In the genomic region with DNA sequence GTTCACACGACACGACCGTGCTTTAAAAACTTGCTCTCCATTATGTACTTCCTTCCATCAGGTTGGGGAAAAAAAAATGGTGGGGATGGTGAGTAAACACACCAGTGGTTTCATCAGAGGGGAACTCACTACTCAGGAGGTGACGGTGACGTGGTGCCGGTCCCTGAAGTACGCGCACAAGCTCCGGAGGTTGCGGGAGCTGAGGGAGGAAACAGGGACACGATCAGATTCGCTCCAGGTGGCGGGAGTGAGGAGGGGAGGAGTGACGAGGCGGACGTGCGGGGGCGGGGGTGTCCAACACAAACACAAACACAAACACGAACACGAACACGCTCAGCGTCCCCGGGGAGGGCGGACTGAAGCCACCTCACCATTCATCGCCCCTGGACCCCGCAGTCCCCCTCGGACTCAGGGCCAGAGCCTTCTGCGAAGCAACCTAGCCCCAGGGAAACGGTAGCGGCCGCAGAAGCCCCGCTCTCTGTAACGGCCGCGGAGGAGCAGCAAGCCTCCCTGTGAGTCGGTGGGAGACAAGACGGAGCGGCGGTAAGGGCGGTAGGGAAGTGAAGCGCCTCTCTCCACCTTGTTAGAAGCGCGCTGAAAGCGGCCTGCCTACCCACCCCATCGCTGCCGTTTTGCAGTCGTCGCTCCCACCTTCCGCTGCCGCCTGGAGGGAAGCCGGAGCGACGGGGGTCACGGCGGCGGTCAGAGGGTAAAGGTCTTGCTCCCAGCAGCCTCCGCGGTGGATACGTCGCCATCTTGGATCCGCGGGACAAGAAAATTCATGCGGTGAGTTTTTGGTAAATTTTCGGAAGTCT, we compare ENCODE assay signal across 8 cellular contexts. TPM values are rescaled to one million over a fixed set of nuclear protein-coding genes. Genes with fewer than 3 reads are reported as not detected.
DNase-seq lines count a peak whose midpoint lies in the region; ATAC-seq, FAIRE-seq and TF ChIP-seq lines count a peak whose summit lies in the region.

A gene with protein sequence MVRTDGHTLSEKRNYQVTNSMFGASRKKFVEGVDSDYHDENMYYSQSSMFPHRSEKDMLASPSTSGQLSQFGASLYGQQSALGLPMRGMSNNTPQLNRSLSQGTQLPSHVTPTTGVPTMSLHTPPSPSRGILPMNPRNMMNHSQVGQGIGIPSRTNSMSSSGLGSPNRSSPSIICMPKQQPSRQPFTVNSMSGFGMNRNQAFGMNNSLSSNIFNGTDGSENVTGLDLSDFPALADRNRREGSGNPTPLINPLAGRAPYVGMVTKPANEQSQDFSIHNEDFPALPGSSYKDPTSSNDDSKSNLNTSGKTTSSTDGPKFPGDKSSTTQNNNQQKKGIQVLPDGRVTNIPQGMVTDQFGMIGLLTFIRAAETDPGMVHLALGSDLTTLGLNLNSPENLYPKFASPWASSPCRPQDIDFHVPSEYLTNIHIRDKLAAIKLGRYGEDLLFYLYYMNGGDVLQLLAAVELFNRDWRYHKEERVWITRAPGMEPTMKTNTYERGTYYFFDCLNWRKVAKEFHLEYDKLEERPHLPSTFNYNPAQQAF (plus strand): TSS at position 739 of the 815 bp plus-strand sequence. CDS start 34,794 bp downstream, outside the sequence.

- ATAC-seq in GM21515 (IDR thresholded peaks at IDR 0.05; ENCODE audit: unreplicated experiment), result peak; percentile 82

- H4K20me1 ChIP-seq in OCI-LY3 (ENCODE audit: insufficient read depth, low read length), result peaks cover 41% of the 10 kb centered on the region

- H3K4me3 ChIP-seq in HUES64 (ENCODE audit: low read length) (peak within 1 kb of the TSS; percentile 100), OCI-LY3 (ENCODE audit: low read length) (peak within 1 kb of the TSS; percentile 94), mononuclear cell (ENCODE audit: low read length) (peak within 1 kb of the TSS; percentile 92)

- H3K36me3 ChIP-seq in HUES64 (ENCODE audit: insufficient read depth, low read length) (peaks cover 37% of the 10 kb centered on the region), OCI-LY3 (replicated peaks; ENCODE audit: low read depth, low read length) (peaks cover 31% of the 10 kb centered on the region)

- peak within 1 kb of the TSS; percentile 96 for H2AFZ ChIP-seq in OCI-LY3 (ENCODE audit: low read depth, low read length)

- H3K27ac ChIP-seq in HUES64 (ENCODE audit: low read depth, low read length) (peak within 1 kb of the TSS; percentile 99), OCI-LY3 (ENCODE audit: low read length) (peak within 1 kb of the TSS; percentile 94)

- TF ChIP-seq CTCF in D721Med (IDR thresholded peaks at IDR 0.05; ENCODE audit: insufficient read depth, missing control alignments) (no peak), OCI-LY3 (IDR thresholded peaks at IDR 0.05; ENCODE audit: low read depth, low read length) (no peak)

- H3K4me1 ChIP-seq in HUES64 (ENCODE audit: insufficient read depth, low read length), result peaks cover 32% of the 10 kb centered on the region
- peaks cover 27% of the 10 kb centered on the region for H3K4me1 ChIP-seq in OCI-LY3 (ENCODE audit: low read length)
- peaks cover 30% of the 10 kb centered on the region for H3K4me1 ChIP-seq in mononuclear cell (ENCODE audit: insufficient read depth, low read length)

- no peak for FAIRE-seq in D721Med (lab: Jason Lieb, UNC)

- H3K9ac ChIP-seq in HUES64 (ENCODE audit: low read depth, low read length), result peak within 1 kb of the TSS; percentile 98
- peak within 1 kb of the TSS; percentile 96 for H3K9ac ChIP-seq in OCI-LY3 (ENCODE audit: low read length)

- WGBS in HUES64, result under 1% methylated on average over 58 of the region's 64 CpGs

- peak within 1 kb of the TSS; percentile 85 for H3K4me2 ChIP-seq in OCI-LY3 (ENCODE audit: low read length)

- DNase-seq in D721Med (ENCODE audit: insufficient read length, low spot score), result peak; percentile 18
- DNase-seq in activated T-cell treated with anti-CD3 and anti-CD28 coated beads for 1 hour (ENCODE audit: low read depth), result peak; percentile 82
- DNase-seq in epidermal melanocyte (ENCODE audit: insufficient read length, low spot score), result peak; percentile 34
- DNase-seq in stimulated activated CD8-positive, alpha-beta memory T cell treated with anti-CD3 and anti-CD28 coated beads, Interleukin-2, amount 100 ng/mL, for 48 hours (ENCODE audit: low read depth in 2 of 2), result peak; percentile 76 to 86

- H3K9me3 ChIP-seq in HUES64 (ENCODE audit: insufficient read depth, low read depth, low read length), result no peaks in the 10 kb centered on the region
- no peaks in the 10 kb centered on the region for H3K9me3 ChIP-seq in OCI-LY3 (ENCODE audit: insufficient read depth, low read length)
- no peaks in the 10 kb centered on the region for H3K9me3 ChIP-seq in mononuclear cell (ENCODE audit: low read depth, low read length)

- peaks cover 65% of the 10 kb centered on the region for H3K79me2 ChIP-seq in OCI-LY3 (ENCODE audit: low read length)

- H3K27me3 ChIP-seq in HUES64 (ENCODE audit: insufficient read depth, low read length) (no peaks in the 10 kb centered on the region), OCI-LY3 (ENCODE audit: low read depth, low read length) (no peaks in the 10 kb centered on the region), mononuclear cell (ENCODE audit: insufficient read depth, low read length) (no peaks in the 10 kb centered on the region)

RNA-seq across cellular contexts. Expression of the gene that starts here (rescaled TPM):
- polyA plus RNA-seq in HUES64 (2013, experiment 1 of 2), result 55.5 TPM
- 54.0 TPM for polyA plus RNA-seq in HUES64 (2013, experiment 2 of 2)
- total RNA-seq in mononuclear cell, result 420 TPM

Comparison
In these comparisons a context has a peak if more than half of its experiments do, and no peak if none do; other contexts are left out.
1. Peak in every context shown above with its lines: DNase-seq, ATAC-seq, H3K4me3 ChIP-seq and H3K27ac ChIP-seq.
2. DNase-seq: peak in every context shown above with its lines; median percentile 82 in activated T-cell treated with anti-CD3 and anti-CD28 coated beads for 1 hour; 81 in stimulated activated CD8-positive, alpha-beta memory T cell treated with anti-CD3 and anti-CD28 coated beads, Interleukin-2, amount 100 ng/mL, for 48 hours; 34 in epidermal melanocyte; 18 in D721Med.